ENCODE assay signal across 8 cellular contexts in the genomic region with DNA sequence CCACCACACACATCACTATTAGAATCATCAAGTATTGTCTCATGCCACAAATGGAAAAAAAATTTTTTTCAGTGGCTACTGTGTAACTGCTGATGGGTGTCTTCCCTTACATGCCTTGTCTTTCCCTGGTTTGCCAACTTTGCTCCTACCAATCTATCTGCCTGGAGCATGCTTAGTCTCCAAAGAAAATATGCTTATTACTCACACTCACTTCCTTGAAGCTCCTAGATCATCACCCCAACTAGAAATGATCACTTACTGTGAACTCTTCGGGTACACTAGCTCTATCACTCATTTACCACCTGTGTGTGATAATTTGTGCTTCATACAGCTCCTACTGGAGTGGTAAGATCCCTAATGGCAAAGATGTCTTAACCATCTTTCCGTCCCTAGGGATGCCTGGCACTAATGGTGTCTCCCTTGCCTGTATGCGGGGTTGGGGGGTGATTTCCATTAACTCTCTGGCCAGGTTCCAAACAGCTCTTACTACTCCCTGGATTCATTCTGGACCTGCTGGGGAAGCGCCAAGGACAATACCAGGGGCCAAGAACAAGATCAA. TPM values are rescaled to one million over a fixed set of nuclear protein-coding genes. Genes with fewer than 3 reads are reported as not detected.
A peak's percentile ranks its signal among the peaks of the same experiment; 100 is the strongest.
DNase-seq lines count a peak whose midpoint lies in the region; ATAC-seq and TF ChIP-seq lines count a peak whose summit lies in the region.

No MANE protein-coding gene starts in this region.

- POLR2A ChIA-PET in GM10248 (lab: Yijun Ruan, JAX) = interaction anchor here (0.9 kb wide), 1 partner anchor 65 kb away, joined by 5 read pairs; no protein-coding TSS in a partner anchor

- intact Hi-C loops in activated T-helper 2 cell treated with anti-CD3 and anti-CD28 coated beads, Interferon-gamma antibody, Interleukin-2, Interleukin-4, amounts not matched to agents 10 μg/mL and 5 μg/mL and 100 μg/mL, durations not matched to agents 14 hours and 24 hours and 36 hours (cut with micrococcal nuclease) = loop anchor here (2.0 kb wide), 1 partner anchor 27 kb away; a partner anchor contains a TSS

- CTCF ChIA-PET in GM10248 (lab: Yijun Ruan, JAX) = interaction anchor here (0.7 to 4.3 kb wide), 15 partner anchors 10 to 250 kb away, joined by 3 to 37 read pairs (median 6); no protein-coding TSS in a partner anchor

- peak overlapping the region; percentile 97 for H3K4me3 ChIP-seq in GM06990 (replicated peaks; ENCODE audit: low read depth, low read length)
- peak overlapping the region; percentile 100 for H3K4me3 ChIP-seq in HL-60 (replicated peaks; ENCODE audit: insufficient read depth, low read length)
- H3K4me3 ChIP-seq in iPS-18c (ENCODE audit: insufficient read depth, low read depth, low read length) = peak overlapping the region; percentile 94

- peak overlapping the region; percentile 87 for H3K27ac Mint-ChIP-seq in activated T-helper 2 cell treated with anti-CD3 and anti-CD28 coated beads, Interferon-gamma antibody, Interleukin-2, Interleukin-4, amounts not matched to agents 10 μg/mL and 5 μg/mL and 100 μg/mL, durations not matched to agents 14 hours and 24 hours and 36 hours
- peak overlapping the region; percentile 94 for H3K27ac Mint-ChIP-seq in stimulated activated naive B cell treated with anti-CD40 and anti-IgM and Interleukin-4, amounts not matched to agents 10 μg/mL and 1 μg/mL and 100 μg/mL, for 72 hours

- peak overlapping the region; percentile 97 for H3K4me3 Mint-ChIP-seq in activated T-helper 2 cell treated with anti-CD3 and anti-CD28 coated beads, Interferon-gamma antibody, Interleukin-2, Interleukin-4, amounts not matched to agents 10 μg/mL and 5 μg/mL and 100 μg/mL, durations not matched to agents 14 hours and 24 hours and 36 hours (ENCODE audit: low read depth)
- H3K4me3 Mint-ChIP-seq in stimulated activated naive B cell treated with anti-CD40 and anti-IgM and Interleukin-4, amounts not matched to agents 10 μg/mL and 1 μg/mL and 100 μg/mL, for 72 hours = peak overlapping the region; percentile 88 to 91

- TF ChIP-seq CTCF in GM06990 (IDR thresholded peaks at IDR 0.05; ENCODE audit: insufficient read depth, low read length, poor library complexity, severe bottlenecking) (no peak), HL-60 (IDR thresholded peaks at IDR 0.05; ENCODE audit: insufficient read depth, low read length) (no peak), GM10248 (IDR thresholded peaks at IDR 0.05; ENCODE audit: control extremely low read depth, extremely low read depth, low read depth, missing control alignments) (no peak)

- peak in 1 of 2 donors; percentile 2 for ATAC-seq in stimulated activated naive B cell treated with anti-CD40 and anti-IgM and Interleukin-4, amounts not matched to agents 10 μg/mL and 1 μg/mL and 100 μg/mL, for 72 hours (replicated peaks)
- no peak for ATAC-seq in HG02852 (IDR thresholded peaks at IDR 0.05; ENCODE audit: unreplicated experiment)
- no peak for ATAC-seq in GM18861 (IDR thresholded peaks at IDR 0.05; ENCODE audit: unreplicated experiment)

- H3K9me3 ChIP-seq in iPS-18c (ENCODE audit: control insufficient read depth, insufficient read depth, low read length) = no peaks in the 10 kb centered on the region

- no peaks in the 10 kb centered on the region for H3K27me3 Mint-ChIP-seq in activated T-helper 2 cell treated with anti-CD3 and anti-CD28 coated beads, Interferon-gamma antibody, Interleukin-2, Interleukin-4, amounts not matched to agents 10 μg/mL and 5 μg/mL and 100 μg/mL, durations not matched to agents 14 hours and 24 hours and 36 hours (ENCODE audit: low read depth)
- no peaks in the 10 kb centered on the region for H3K27me3 Mint-ChIP-seq in stimulated activated naive B cell treated with anti-CD40 and anti-IgM and Interleukin-4, amounts not matched to agents 10 μg/mL and 1 μg/mL and 100 μg/mL, for 72 hours

- peaks cover 5% of the 10 kb centered on the region for H3K36me3 ChIP-seq in GM06990 (ENCODE audit: control insufficient read depth, insufficient read depth, low read length)

- peaks cover 6% of the 10 kb centered on the region for H3K36me3 Mint-ChIP-seq in activated T-helper 2 cell treated with anti-CD3 and anti-CD28 coated beads, Interferon-gamma antibody, Interleukin-2, Interleukin-4, amounts not matched to agents 10 μg/mL and 5 μg/mL and 100 μg/mL, durations not matched to agents 14 hours and 24 hours and 36 hours (ENCODE audit: low read depth)
- peaks cover 16 to 21% of the 10 kb centered on the region in 2 donors for H3K36me3 Mint-ChIP-seq in stimulated activated naive B cell treated with anti-CD40 and anti-IgM and Interleukin-4, amounts not matched to agents 10 μg/mL and 1 μg/mL and 100 μg/mL, for 72 hours

- H3K9me3 Mint-ChIP-seq in activated T-helper 2 cell treated with anti-CD3 and anti-CD28 coated beads, Interferon-gamma antibody, Interleukin-2, Interleukin-4, amounts not matched to agents 10 μg/mL and 5 μg/mL and 100 μg/mL, durations not matched to agents 14 hours and 24 hours and 36 hours = no peaks in the 10 kb centered on the region
- no peaks in the 10 kb centered on the region for H3K9me3 Mint-ChIP-seq in stimulated activated naive B cell treated with anti-CD40 and anti-IgM and Interleukin-4, amounts not matched to agents 10 μg/mL and 1 μg/mL and 100 μg/mL, for 72 hours

- H3K27me3 ChIP-seq in GM06990 (replicated peaks; ENCODE audit: control insufficient read depth, insufficient read depth, low read length) (no peaks in the 10 kb centered on the region), HL-60 (ENCODE audit: insufficient read depth, poor library complexity, severe bottlenecking) (no peaks in the 10 kb centered on the region)

- peak overlapping the region; percentile 70 for H3K27ac ChIP-seq in HL-60 (replicated peaks)

- DNase-seq in GM06990 (ENCODE audit: extremely low read depth, insufficient read length) (no peak), HL-60 (ENCODE audit: low read depth in 1 of 2, low spot score in 1 of 2) (no peak), GM10248 (ENCODE audit: extremely low spot score) (no peak)
- DNase-seq in activated T-helper 2 cell treated with anti-CD3 and anti-CD28 coated beads, Interferon-gamma antibody, Interleukin-2, Interleukin-4, amounts not matched to agents 10 μg/mL and 5 μg/mL and 100 μg/mL, durations not matched to agents 14 hours and 24 hours and 36 hours (ENCODE audit: low spot score) = no peak
- no peak for DNase-seq in stimulated activated naive B cell treated with anti-CD40 and anti-IgM and Interleukin-4, amounts not matched to agents 10 μg/mL and 1 μg/mL and 100 μg/mL, for 72 hours

- H3K4me1 Mint-ChIP-seq in activated T-helper 2 cell treated with anti-CD3 and anti-CD28 coated beads, Interferon-gamma antibody, Interleukin-2, Interleukin-4, amounts not matched to agents 10 μg/mL and 5 μg/mL and 100 μg/mL, durations not matched to agents 14 hours and 24 hours and 36 hours (ENCODE audit: low read depth) = peaks cover 25% of the 10 kb centered on the region
- peaks cover 27 to 43% of the 10 kb centered on the region in 2 donors for H3K4me1 Mint-ChIP-seq in stimulated activated naive B cell treated with anti-CD40 and anti-IgM and Interleukin-4, amounts not matched to agents 10 μg/mL and 1 μg/mL and 100 μg/mL, for 72 hours

RNA-seq across cellular contexts. Expression of a gene that starts 0.8 kb away (rescaled TPM):
- total RNA-seq in activated T-helper 2 cell treated with anti-CD3 and anti-CD28 coated beads, Interferon-gamma antibody, Interleukin-2, Interleukin-4, amounts not matched to agents 10 μg/mL and 5 μg/mL and 100 μg/mL, durations not matched to agents 14 hours and 24 hours and 36 hours = 19.2 and 22.4 TPM in 2 replicates

RNA-seq across cellular contexts. Expression of a gene that starts 27.3 kb away (rescaled TPM):
- 91.8 and 95.2 TPM in 2 replicates for total RNA-seq in activated T-helper 2 cell treated with anti-CD3 and anti-CD28 coated beads, Interferon-gamma antibody, Interleukin-2, Interleukin-4, amounts not matched to agents 10 μg/mL and 5 μg/mL and 100 μg/mL, durations not matched to agents 14 hours and 24 hours and 36 hours
